In the genomic region with DNA sequence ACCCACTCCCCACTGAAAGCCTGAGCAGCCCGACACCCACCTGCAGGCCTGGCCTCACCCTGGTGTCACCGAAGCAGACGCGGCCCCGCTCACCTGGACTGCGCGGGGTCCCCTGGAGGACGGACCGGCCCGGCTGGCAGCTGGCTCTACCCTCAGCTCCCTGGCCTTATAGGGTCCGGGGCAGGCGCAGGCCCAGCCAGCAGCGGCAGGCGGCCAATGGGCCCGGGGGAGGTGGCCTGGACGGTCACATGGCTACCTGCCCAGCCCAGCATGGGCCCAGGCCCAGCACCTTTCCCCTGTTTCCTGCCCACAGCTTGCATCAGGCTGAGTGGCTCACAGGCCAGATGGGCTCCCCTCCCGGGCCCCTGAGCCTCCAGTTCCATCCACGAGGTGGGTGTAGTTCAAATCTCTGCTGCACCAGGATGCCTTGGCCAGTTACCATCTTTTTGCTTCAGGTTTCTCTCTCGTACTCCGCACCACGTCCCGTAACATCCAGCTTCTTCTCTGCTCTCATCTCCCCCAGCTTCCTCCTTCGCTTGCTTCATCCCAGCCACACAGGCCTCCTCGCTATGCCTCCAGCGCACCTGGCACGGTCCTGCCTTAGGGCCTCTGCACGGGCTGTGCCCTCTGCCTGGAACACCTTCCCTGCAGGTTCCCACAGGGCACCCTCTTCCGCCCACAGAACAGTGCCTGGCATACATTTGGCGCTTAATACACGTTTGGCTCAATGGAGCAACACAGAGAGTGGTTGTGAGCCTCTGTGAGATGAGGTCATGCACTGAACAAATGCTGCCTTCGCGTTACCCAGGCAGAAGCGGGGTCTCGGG, we compare ENCODE assay signal across 1 cellular context.
TF ChIP-seq lines count a peak whose summit lies in the region.

PLIN4 (minus strand) TSS at position 142 of the 827 bp plus-strand sequence. CDS start 214 bp downstream, outside the sequence.

TF ChIP-seq in HepG2, 621 proteins besides CTCF, POLR2A, EP300 and RAD21 (continued from another document and continues in another):
- TF ChIP-seq, protein P1, sequence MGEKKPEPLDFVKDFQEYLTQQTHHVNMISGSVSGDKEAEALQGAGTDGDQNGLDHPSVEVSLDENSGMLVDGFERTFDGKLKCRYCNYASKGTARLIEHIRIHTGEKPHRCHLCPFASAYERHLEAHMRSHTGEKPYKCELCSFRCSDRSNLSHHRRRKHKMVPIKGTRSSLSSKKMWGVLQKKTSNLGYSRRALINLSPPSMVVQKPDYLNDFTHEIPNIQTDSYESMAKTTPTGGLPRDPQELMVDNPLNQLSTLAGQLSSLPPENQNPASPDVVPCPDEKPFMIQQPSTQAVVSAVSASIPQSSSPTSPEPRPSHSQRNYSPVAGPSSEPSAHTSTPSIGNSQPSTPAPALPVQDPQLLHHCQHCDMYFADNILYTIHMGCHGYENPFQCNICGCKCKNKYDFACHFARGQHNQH (CRISPR knock-in tag; IDR thresholded peaks at IDR 0.05), result no peak
- TF ChIP-seq MXD1 (CRISPR knock-in tag; IDR thresholded peaks at IDR 0.05) (no peak; the same call in 1 of the 2 replicates), MXI1 (IDR thresholded peaks at IDR 0.05; ENCODE audit: borderline replicate concordance, low read depth, low read length) (peak; percentile 55; the same call in 1 of the 3 replicates), ZNF720 (CRISPR knock-in tag; IDR thresholded peaks at IDR 0.05) (no peak), ZNF782 (CRISPR knock-in tag; IDR thresholded peaks at IDR 0.05; ENCODE audit: borderline replicate concordance) (no peak), ETV6 (CRISPR knock-in tag; conservative IDR thresholded peaks at IDR 0.05) (no peak; the same call in 1 of the 2 replicates), FLYWCH1 (CRISPR knock-in tag; IDR thresholded peaks at IDR 0.05) (no peak), KAT2B (IDR thresholded peaks at IDR 0.05; ENCODE audit: borderline replicate concordance, low read depth, low read length) (no peak), ZSCAN25 (CRISPR knock-in tag; IDR thresholded peaks at IDR 0.05) (no peak), YEATS2 (CRISPR knock-in tag; IDR thresholded peaks at IDR 0.05; ENCODE audit: borderline replicate concordance) (no peak), HNRNPK (IDR thresholded peaks at IDR 0.05; ENCODE audit: low read depth, low read length, poor library complexity, severe bottlenecking) (no peak), CREB1 (IDR thresholded peaks at IDR 0.05) (no peak), CREB1 (CRISPR knock-in tag; IDR thresholded peaks at IDR 0.05) (no peak), ZNF557 (CRISPR knock-in tag; IDR thresholded peaks at IDR 0.05) (no peak), PRDM15 (CRISPR knock-in tag; IDR thresholded peaks at IDR 0.05) (no peak), JDP2 (CRISPR knock-in tag; IDR thresholded peaks at IDR 0.05; ENCODE audit: borderline replicate concordance) (no peak), MLXIP (CRISPR knock-in tag; IDR thresholded peaks at IDR 0.05; ENCODE audit: borderline replicate concordance) (no peak), ATRX (CRISPR knock-in tag; IDR thresholded peaks at IDR 0.05; ENCODE audit: borderline replicate concordance) (no peak), MYC (CRISPR knock-in tag; IDR thresholded peaks at IDR 0.05; ENCODE audit: borderline replicate concordance) (peak; percentile 42; the same call in 1 of the 2 replicates), ZNF703 (CRISPR knock-in tag; IDR thresholded peaks at IDR 0.05; ENCODE audit: borderline replicate concordance) (no peak), TBX3 (IDR thresholded peaks at IDR 0.05; ENCODE audit: borderline replicate concordance) (peak; percentile 45; the same call in 1 of the 2 replicates), ZNF496 (CRISPR knock-in tag; IDR thresholded peaks at IDR 0.05; ENCODE audit: insufficient replicate concordance) (no peak), PRMT3 (CRISPR knock-in tag; IDR thresholded peaks at IDR 0.05; ENCODE audit: borderline replicate concordance, low read depth) (no peak), PBX3 (CRISPR knock-in tag; IDR thresholded peaks at IDR 0.05; ENCODE audit: borderline replicate concordance) (no peak), FOXK1 (CRISPR knock-in tag; IDR thresholded peaks at IDR 0.05; ENCODE audit: borderline replicate concordance, low read depth) (no peak), SMARCC2 (IDR thresholded peaks at IDR 0.05) (no peak), RNF2 (conservative IDR thresholded peaks at IDR 0.05; ENCODE audit: low read depth) (peak; percentile 61; the same call in 1 of the 2 replicates), ZNF34 (CRISPR knock-in tag; IDR thresholded peaks at IDR 0.05; ENCODE audit: borderline replicate concordance) (no peak), ZNF749 (CRISPR knock-in tag; IDR thresholded peaks at IDR 0.05; ENCODE audit: borderline replicate concordance) (0 out of 2 replicates have a peak, but pooled peaks have one; percentile 29), NCOA5 (CRISPR knock-in tag; IDR thresholded peaks at IDR 0.05) (no peak), MLLT10 (CRISPR knock-in tag; IDR thresholded peaks at IDR 0.05) (no peak), CCAR2 (optimal IDR thresholded peaks at IDR 0.05; ENCODE audit: low read depth, low read length) (no peak), ATF4 (CRISPR knock-in tag; IDR thresholded peaks at IDR 0.05) (peak in 1 of 2 experiments; percentile 86; a peak in 2 of 4 replicates), FIP1L1 (IDR thresholded peaks at IDR 0.05; ENCODE audit: borderline replicate concordance, insufficient read depth, low read depth, low read length) (no peak), SIX1 (CRISPR knock-in tag; IDR thresholded peaks at IDR 0.05; ENCODE audit: borderline replicate concordance) (no peak), HMGA1 (CRISPR knock-in tag; conservative IDR thresholded peaks at IDR 0.05) (no peak), PHF20 (CRISPR knock-in tag; IDR thresholded peaks at IDR 0.05) (no peak), KMT2B (CRISPR knock-in tag; IDR thresholded peaks at IDR 0.05) (no peak), ZNF234 (CRISPR knock-in tag; conservative IDR thresholded peaks at IDR 0.05) (no peak), TP53 (CRISPR knock-in tag; conservative IDR thresholded peaks at IDR 0.05) (no peak), ZNF713 (CRISPR knock-in tag; IDR thresholded peaks at IDR 0.05) (no peak), JUNB (CRISPR knock-in tag; IDR thresholded peaks at IDR 0.05; ENCODE audit: borderline replicate concordance) (no peak), ZBTB25 (CRISPR knock-in tag; IDR thresholded peaks at IDR 0.05) (no peak), RBAK (CRISPR knock-in tag; IDR thresholded peaks at IDR 0.05) (no peak), HNRNPUL1 (IDR thresholded peaks at IDR 0.05; ENCODE audit: low read depth, low read length) (no peak)
- TF ChIP-seq, protein P2, sequence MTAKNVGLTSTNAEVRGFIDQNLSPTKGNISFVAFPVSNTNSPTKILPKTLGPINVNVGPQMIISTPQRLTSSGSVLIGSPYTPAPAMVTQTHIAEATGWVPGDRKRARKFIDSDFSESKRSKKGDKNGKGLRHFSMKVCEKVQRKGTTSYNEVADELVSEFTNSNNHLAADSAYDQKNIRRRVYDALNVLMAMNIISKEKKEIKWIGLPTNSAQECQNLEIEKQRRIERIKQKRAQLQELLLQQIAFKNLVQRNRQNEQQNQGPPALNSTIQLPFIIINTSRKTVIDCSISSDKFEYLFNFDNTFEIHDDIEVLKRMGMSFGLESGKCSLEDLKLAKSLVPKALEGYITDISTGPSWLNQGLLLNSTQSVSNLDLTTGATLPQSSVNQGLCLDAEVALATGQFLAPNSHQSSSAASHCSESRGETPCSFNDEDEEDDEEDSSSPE (CRISPR knock-in tag; IDR thresholded peaks at IDR 0.05), result no peak
- TF ChIP-seq, protein P3, sequence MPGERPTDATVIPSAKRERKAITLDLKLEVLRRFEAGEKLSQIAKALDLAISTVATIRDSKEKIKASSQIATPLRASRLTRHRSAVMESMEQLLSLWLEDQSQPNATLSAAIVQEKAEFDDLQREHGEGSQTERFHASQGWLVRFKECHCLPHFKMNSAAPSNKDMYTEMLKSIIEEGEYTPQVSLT (CRISPR knock-in tag; IDR thresholded peaks at IDR 0.05; ENCODE audit: borderline replicate concordance, low read depth), result no peak
- TF ChIP-seq, protein P4, sequence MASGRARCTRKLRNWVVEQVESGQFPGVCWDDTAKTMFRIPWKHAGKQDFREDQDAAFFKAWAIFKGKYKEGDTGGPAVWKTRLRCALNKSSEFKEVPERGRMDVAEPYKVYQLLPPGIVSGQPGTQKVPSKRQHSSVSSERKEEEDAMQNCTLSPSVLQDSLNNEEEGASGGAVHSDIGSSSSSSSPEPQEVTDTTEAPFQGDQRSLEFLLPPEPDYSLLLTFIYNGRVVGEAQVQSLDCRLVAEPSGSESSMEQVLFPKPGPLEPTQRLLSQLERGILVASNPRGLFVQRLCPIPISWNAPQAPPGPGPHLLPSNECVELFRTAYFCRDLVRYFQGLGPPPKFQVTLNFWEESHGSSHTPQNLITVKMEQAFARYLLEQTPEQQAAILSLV (CRISPR knock-in tag; IDR thresholded peaks at IDR 0.05; ENCODE audit: borderline replicate concordance), result no peak
- TF ChIP-seq, protein P5, sequence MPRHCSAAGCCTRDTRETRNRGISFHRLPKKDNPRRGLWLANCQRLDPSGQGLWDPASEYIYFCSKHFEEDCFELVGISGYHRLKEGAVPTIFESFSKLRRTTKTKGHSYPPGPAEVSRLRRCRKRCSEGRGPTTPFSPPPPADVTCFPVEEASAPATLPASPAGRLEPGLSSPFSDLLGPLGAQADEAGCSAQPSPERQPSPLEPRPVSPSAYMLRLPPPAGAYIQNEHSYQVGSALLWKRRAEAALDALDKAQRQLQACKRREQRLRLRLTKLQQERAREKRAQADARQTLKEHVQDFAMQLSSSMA (CRISPR knock-in tag; IDR thresholded peaks at IDR 0.05), result no peak
